1 cellular context compared by ENCODE assay signal in genomic region chr15:68990755-68991500, GRCh38.
TF ChIP-seq lines count a peak whose summit lies in the region.

No MANE protein-coding gene starts in this region.

TF ChIP-seq in WTC11, 78 proteins besides CTCF, POLR2A, EP300 and RAD21 (continued from another document):
- TF ChIP-seq ZNF512 (CRISPR knock-in tag; IDR thresholded peaks at IDR 0.05; ENCODE audit: borderline replicate concordance): no peak
- TF ChIP-seq ZNF416 (CRISPR knock-in tag; IDR thresholded peaks at IDR 0.05): no peak
- no peak for TF ChIP-seq ZSCAN18 (CRISPR knock-in tag; IDR thresholded peaks at IDR 0.05)
- TF ChIP-seq E2F5 (CRISPR knock-in tag; IDR thresholded peaks at IDR 0.05): no peak
